In genomic region chr3:127604546-127605165, GRCh38 we compare ENCODE assay signal across 20 cellular contexts.
"Had no signal": no experiment of that assay in that cellular context is flagged by ENCODE, and none has a peak within 500 bp of the region (broad histone marks: within the 10 kb centered on the region; RNA-seq: fewer than 3 reads in every experiment).

No MANE protein-coding gene starts in this region.

- ATAC-seq: heart left ventricle; psoas muscle; stimulated activated memory B cell treated with anti-CD40 and anti-IgM and Interleukin-4, amounts not matched to agents 10 μg/mL and 1 μg/mL and 100 μg/mL, for 72 hours had no signal

- H3K4me3 Mint-ChIP-seq: naive B cell; nephron; stimulated activated memory B cell treated with anti-CD40 and anti-IgM and Interleukin-4, amounts not matched to agents 10 μg/mL and 1 μg/mL and 100 μg/mL, for 72 hours; stimulated activated naive CD8-positive, alpha-beta T cell treated with anti-CD3 and anti-CD28 coated beads, Interleukin-15, Interleukin-2, amounts not matched to agents 100 ng/mL and 50 ng/mL, for 24 hours had no signal

- H3K4me3 ChIP-seq: dorsolateral prefrontal cortex, heart left ventricle, psoas muscle, right lobe of liver, tibial artery, upper lobe of left lung, vagina had no signal

- DNase-seq: dorsolateral prefrontal cortex; effector CD8-positive, alpha-beta T cell; foreskin melanocyte; hypothalamus; kidney glomerular epithelial cell; mesendoderm; naive B cell; retina; right lobe of liver; stimulated activated CD4-positive, alpha-beta T cell treated with anti-CD3 and anti-CD28 coated beads, Interleukin-15, amount 100 ng/mL, for 24 hours; stimulated activated CD4-positive, alpha-beta T cell treated with anti-CD3 and anti-CD28 coated beads, Interleukin-1b, Interleukin-23, amount 100 ng/mL, for 48 hours; stimulated activated CD4-positive, alpha-beta T cell treated with anti-CD3 and anti-CD28 coated beads, Interleukin-4, amount 100 ng/mL, for 24 hours; tibial artery had no signal

- H3K9me3 ChIP-seq: heart left ventricle, psoas muscle, right lobe of liver, tibial artery, upper lobe of left lung, vagina had no signal

- H3K27ac Mint-ChIP-seq: nephron; stimulated activated memory B cell treated with anti-CD40 and anti-IgM and Interleukin-4, amounts not matched to agents 10 μg/mL and 1 μg/mL and 100 μg/mL, for 72 hours; stimulated activated naive CD8-positive, alpha-beta T cell treated with anti-CD3 and anti-CD28 coated beads, Interleukin-15, Interleukin-2, amounts not matched to agents 100 ng/mL and 50 ng/mL, for 24 hours had no signal

- H3K36me3 ChIP-seq: right lobe of liver had no signal

- H3K4me1 ChIP-seq: right lobe of liver, tibial artery, upper lobe of left lung, vagina had no signal

- H3K27ac ChIP-seq: dorsolateral prefrontal cortex, heart left ventricle, psoas muscle, right lobe of liver, tibial artery, upper lobe of left lung, vagina had no signal

- H3K27me3 ChIP-seq: dorsolateral prefrontal cortex, heart left ventricle, right lobe of liver, tibial artery, upper lobe of left lung, vagina had no signal

- H3K9me3 Mint-ChIP-seq: naive B cell; nephron; stimulated activated memory B cell treated with anti-CD40 and anti-IgM and Interleukin-4, amounts not matched to agents 10 μg/mL and 1 μg/mL and 100 μg/mL, for 72 hours; stimulated activated naive CD8-positive, alpha-beta T cell treated with anti-CD3 and anti-CD28 coated beads, Interleukin-15, Interleukin-2, amounts not matched to agents 100 ng/mL and 50 ng/mL, for 24 hours had no signal

- H3K27me3 Mint-ChIP-seq: naive B cell; stimulated activated memory B cell treated with anti-CD40 and anti-IgM and Interleukin-4, amounts not matched to agents 10 μg/mL and 1 μg/mL and 100 μg/mL, for 72 hours; stimulated activated naive CD8-positive, alpha-beta T cell treated with anti-CD3 and anti-CD28 coated beads, Interleukin-15, Interleukin-2, amounts not matched to agents 100 ng/mL and 50 ng/mL, for 24 hours had no signal
